Comparison of ENCODE assay signal across 2 cellular contexts in the genomic region with DNA sequence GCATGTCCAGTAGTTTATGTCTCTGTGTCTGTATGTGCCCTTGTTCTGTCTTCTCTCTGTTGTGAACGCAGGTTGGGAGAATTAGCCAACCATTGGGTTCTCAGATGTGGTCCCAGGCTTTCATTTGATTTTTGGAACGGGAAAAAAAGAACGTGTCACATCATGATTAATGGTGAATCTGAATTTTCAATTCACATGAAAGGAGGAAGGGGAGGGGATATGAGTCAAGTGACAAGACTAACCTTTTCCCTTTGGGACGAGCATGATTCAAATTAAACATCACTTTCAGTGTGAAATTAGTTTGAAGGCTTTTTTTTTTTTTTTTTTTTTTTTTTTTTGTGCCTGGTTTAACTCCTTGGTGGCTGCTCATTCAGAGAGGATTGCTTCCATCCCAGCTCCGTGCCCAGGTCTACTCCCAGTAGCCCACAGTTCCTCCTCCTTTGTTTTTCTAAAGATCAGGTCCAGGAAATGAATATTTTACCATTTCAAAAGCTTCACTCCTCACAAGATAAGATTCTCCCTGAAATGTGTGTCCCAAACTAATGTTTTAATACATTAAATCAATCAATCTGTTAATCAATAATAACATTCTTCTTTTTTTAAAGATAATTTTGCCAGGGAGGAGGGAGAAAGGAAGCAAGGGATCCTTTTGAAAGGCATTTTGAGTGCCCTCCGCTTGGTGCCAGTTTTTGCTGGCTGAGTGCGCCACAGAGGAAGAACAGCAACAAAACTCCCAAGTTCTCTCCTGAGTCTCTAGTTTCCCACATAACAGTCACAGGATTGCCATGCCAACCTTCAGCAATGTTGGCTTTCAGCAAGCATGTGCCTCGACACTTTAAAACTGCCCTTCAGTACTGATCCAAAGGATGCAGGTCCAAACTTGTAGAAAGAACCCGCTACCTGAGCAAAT.
TF ChIP-seq lines count a peak whose summit lies in the region.

No MANE protein-coding gene starts in this region.

TF ChIP-seq in Ishikawa, 13 proteins besides CTCF, POLR2A, EP300 and RAD21:
- TF ChIP-seq EGR1 (IDR thresholded peaks at IDR 0.05), result no peak
- no peak for TF ChIP-seq YY1 (IDR thresholded peaks at IDR 0.05; ENCODE audit: low read depth)
- peak; percentile 78 for TF ChIP-seq NFIC (IDR thresholded peaks at IDR 0.05)
- 0 out of 2 replicates have a peak, but pooled peaks have one; percentile 55 for TF ChIP-seq TCF12 (IDR thresholded peaks at IDR 0.05; ENCODE audit: low read depth)
TF ChIP-seq in Ishikawa: peak in this region for 2.

TF ChIP-seq in H1, 55 proteins besides CTCF, POLR2A, EP300 and RAD21:
- TF ChIP-seq HDAC6 (IDR thresholded peaks at IDR 0.05; ENCODE audit: low read depth, low read length) (no peak), TAF1 (IDR thresholded peaks at IDR 0.05; ENCODE audit: low read depth, low read length) (no peak), ATF2 (IDR thresholded peaks at IDR 0.05; ENCODE audit: low read length) (no peak), NANOG (IDR thresholded peaks at IDR 0.05; ENCODE audit: insufficient read depth, low read depth, low read length, poor library complexity, severe bottlenecking) (no peak), BCL11A (IDR thresholded peaks at IDR 0.05; ENCODE audit: low read depth in 2 of 2, low read length in 2 of 2) (no peak), TBP (IDR thresholded peaks at IDR 0.05; ENCODE audit: low read depth, low read length) (no peak), JUN (IDR thresholded peaks at IDR 0.05; ENCODE audit: low read depth, low read length) (no peak), CTBP2 (IDR thresholded peaks at IDR 0.05; ENCODE audit: borderline replicate concordance, insufficient read depth, insufficient read length, low read length) (no peak), RXRA (IDR thresholded peaks at IDR 0.05; ENCODE audit: insufficient read depth, low read depth, low read length) (no peak), JUND (IDR thresholded peaks at IDR 0.05; ENCODE audit: low read length) (no peak), POU5F1 (IDR thresholded peaks at IDR 0.05; ENCODE audit: low read depth, low read length) (no peak), SP1 (IDR thresholded peaks at IDR 0.05; ENCODE audit: low read depth, low read length) (no peak), SRF (IDR thresholded peaks at IDR 0.05; ENCODE audit: low read depth, low read length) (no peak), TEAD4 (IDR thresholded peaks at IDR 0.05; ENCODE audit: low read depth, low read length) (no peak)
- TF ChIP-seq, protein P1, sequence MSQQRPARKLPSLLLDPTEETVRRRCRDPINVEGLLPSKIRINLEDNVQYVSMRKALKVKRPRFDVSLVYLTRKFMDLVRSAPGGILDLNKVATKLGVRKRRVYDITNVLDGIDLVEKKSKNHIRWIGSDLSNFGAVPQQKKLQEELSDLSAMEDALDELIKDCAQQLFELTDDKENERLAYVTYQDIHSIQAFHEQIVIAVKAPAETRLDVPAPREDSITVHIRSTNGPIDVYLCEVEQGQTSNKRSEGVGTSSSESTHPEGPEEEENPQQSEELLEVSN (IDR thresholded peaks at IDR 0.05), result no peak
